16 cellular contexts compared by ENCODE assay signal in the genomic region with DNA sequence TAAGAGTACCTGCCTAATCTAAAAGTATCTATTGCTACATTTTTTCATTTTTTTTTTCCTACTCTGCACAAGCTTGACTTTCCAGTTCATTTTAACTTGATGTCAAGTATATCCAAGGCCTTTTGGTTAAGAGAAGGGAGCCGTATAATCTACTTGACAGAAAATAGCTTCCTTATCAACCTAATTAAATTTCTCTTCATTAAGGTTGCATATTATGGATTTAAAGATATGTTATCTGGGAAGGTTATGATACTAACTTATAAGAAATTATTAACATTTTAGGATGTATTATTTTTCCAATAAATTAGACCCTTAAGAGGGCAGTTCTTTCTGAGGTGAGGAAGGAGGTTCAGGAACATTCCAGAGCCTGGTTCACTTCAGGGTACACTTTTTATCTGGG.
"Had no signal": no experiment of that assay in that cellular context is flagged by ENCODE, and none has a peak within 500 bp of the region (broad histone marks: within the 10 kb centered on the region; RNA-seq: fewer than 3 reads in every experiment).

No MANE protein-coding gene starts in this region.

- FAIRE-seq: endothelial cell of umbilical vein, frontal cortex, keratinocyte, small intestine had no signal

- H3K4me3 ChIP-seq: left lung, upper lobe of right lung had no signal

- H3K27ac ChIP-seq: left lung, upper lobe of right lung had no signal

- DNase-seq: activated naive CD8-positive, alpha-beta T cell treated with anti-CD3 and anti-CD28 coated beads for 36 hours; amygdala; cortex of kidney; effector CD8-positive, alpha-beta T cell; left lung; nucleus accumbens; posterior cingulate gyrus; small intestine; stimulated activated CD4-positive, alpha-beta T cell treated with anti-CD3 and anti-CD28 coated beads, Interleukin-4, amount 100 ng/mL, for 24 hours; stimulated activated naive CD4-positive, alpha-beta T cell; T-helper 2 cell; upper lobe of right lung had no signal

- H3K9me3 ChIP-seq: left lung, upper lobe of right lung had no signal

- H3K27me3 ChIP-seq: left lung, upper lobe of right lung had no signal

- ATAC-seq: activated CD4-positive, CD25-positive, alpha-beta regulatory T cell treated with anti-CD3 and anti-CD28 coated beads, Interleukin-2, amount 50 U/mL, for 24 hours; upper lobe of right lung had no signal

- H3K36me3 ChIP-seq: left lung, upper lobe of right lung had no signal
